In genomic region chr2:45790157-45790723, GRCh38 we compare ENCODE assay signal across 22 cellular contexts.
DNase-seq lines count a peak whose midpoint lies in the region; ATAC-seq, FAIRE-seq and TF ChIP-seq lines count a peak whose summit lies in the region.
"Had no signal": no experiment of that assay in that cellular context is flagged by ENCODE, and none has a peak within 500 bp of the region (broad histone marks: within the 10 kb centered on the region; RNA-seq: fewer than 3 reads in every experiment).

No MANE protein-coding gene starts in this region.

- no peak for DNase-seq in HepG2 (ENCODE audit: low spot score)
- DNase-seq in right atrium auricular region (ENCODE audit: low spot score), result no peak
- DNase-seq in endodermal cell, result no peak
- DNase-seq in GM19238 (ENCODE audit: insufficient read length, low spot score), result no peak
- DNase-seq in foreskin keratinocyte, result no peak
- DNase-seq: C1 segment of cervical spinal cord, DND-41, GDM1, GM23248, KG1, NCI-H1048, NCI-H146, NCI-H2081, NCI-H748 treated with DMSO at 0.1 percent for 48 hours, PC-3 had no signal

- H3K4me3 ChIP-seq in liver (ENCODE audit: low read depth in 1 of 3, low read length in 3 of 3), result no peak overlapping the region
- H3K4me3 ChIP-seq in HepG2 (replicated peaks in 1 of 3; ENCODE audit: insufficient read depth in 1 of 3, low read depth in 2 of 3, low read length in 3 of 3), result no peak overlapping the region
- no peak overlapping the region for H3K4me3 ChIP-seq in right atrium auricular region
- no peak overlapping the region for H3K4me3 ChIP-seq in endodermal cell (ENCODE audit: low read length)
- H3K4me3 ChIP-seq: GM12878, GM23248 had no signal

- H3K79me2 ChIP-seq in HepG2 (ENCODE audit: insufficient read depth, low read length), result no peaks in the 10 kb centered on the region

- CTCF ChIA-PET in HepG2 (lab: Yijun Ruan, JAX; ENCODE audit: low intra/inter-chr PET ratio, low total read pairs), result no interaction called here

- POLR2A ChIA-PET in HepG2 (lab: Yijun Ruan, JAX), result interaction anchor here (0.6 kb wide), 1 partner anchor 80 kb away, joined by 3 read pairs; no protein-coding TSS in a partner anchor

- no peak overlapping the region for H3K4me3 Mint-ChIP-seq in nephron
- no peak overlapping the region for H3K4me3 Mint-ChIP-seq in endodermal cell

- no peak overlapping the region for H2AFZ ChIP-seq in HepG2 (ENCODE audit: low read length)
- H2AFZ ChIP-seq: GM23248 had no signal

- no peaks in the 10 kb centered on the region for H3K36me3 ChIP-seq in liver (ENCODE audit: control insufficient read depth in 4 of 4, insufficient read depth in 3 of 4, low read depth in 1 of 4, low read length in 3 of 4)
- no peaks in the 10 kb centered on the region for H3K36me3 ChIP-seq in HepG2 (replicated peaks in 1 of 2; ENCODE audit: control insufficient read depth in 1 of 2, insufficient read depth in 2 of 2, low read length in 2 of 2)
- no peaks in the 10 kb centered on the region for H3K36me3 ChIP-seq in right atrium auricular region
- H3K36me3 ChIP-seq in endodermal cell (ENCODE audit: control insufficient read depth, insufficient read depth, low read length), result no peaks in the 10 kb centered on the region

- H4K20me1 ChIP-seq in HepG2 (ENCODE audit: insufficient read depth, low read length), result no peaks in the 10 kb centered on the region

- H3K4me1 Mint-ChIP-seq in nephron, result peaks cover 22% of the 10 kb centered on the region
- H3K4me1 Mint-ChIP-seq in endodermal cell, result no peaks in the 10 kb centered on the region

- no peak for TF ChIP-seq POLR2A in HepG2 (IDR thresholded peaks at IDR 0.05; ENCODE audit: insufficient read depth in 1 of 2, low read depth in 2 of 2, low read length in 2 of 2)

- no peak for TF ChIP-seq EP300 in HepG2 (IDR thresholded peaks at IDR 0.05; ENCODE audit: low read depth in 2 of 2, low read length in 2 of 2)
- no peak for TF ChIP-seq EP300 in HepG2 (CRISPR knock-in tag; IDR thresholded peaks at IDR 0.05; ENCODE audit: borderline replicate concordance)

- H3K36me3 Mint-ChIP-seq in nephron (ENCODE audit: low read depth), result no peaks in the 10 kb centered on the region
- no peaks in the 10 kb centered on the region for H3K36me3 Mint-ChIP-seq in endodermal cell (ENCODE audit: low read depth)

- TF ChIP-seq CTCF in liver (IDR thresholded peaks at IDR 0.05; ENCODE audit: low read depth, low read length, missing input control) (no peak), HepG2 (CRISPR knock-in tag; IDR thresholded peaks at IDR 0.05) (no peak), right atrium auricular region (IDR thresholded peaks at IDR 0.05) (no peak), nephron (IDR thresholded peaks at IDR 0.05; ENCODE audit: unreplicated experiment in 3 of 3) (no peak), endodermal cell (conservative IDR thresholded peaks at IDR 0.05) (no peak), foreskin keratinocyte (conservative IDR thresholded peaks at IDR 0.05) (no peak)

- H3K9me3 ChIP-seq in liver (ENCODE audit: control insufficient read depth in 4 of 4, low read length in 3 of 4) (no peaks in the 10 kb centered on the region), HepG2 (ENCODE audit: low read length) (no peaks in the 10 kb centered on the region), right atrium auricular region (no peaks in the 10 kb centered on the region), endodermal cell (ENCODE audit: control insufficient read depth, low read length) (no peaks in the 10 kb centered on the region)

- H3K27me3 ChIP-seq in liver (ENCODE audit: control insufficient read depth in 4 of 4, insufficient read depth in 4 of 4, low read length in 3 of 4), result no peaks in the 10 kb centered on the region
- no peaks in the 10 kb centered on the region; a peak in 1 of 5 replicates for H3K27me3 ChIP-seq in HepG2 (ENCODE audit: control insufficient read depth in 1 of 2, insufficient read depth in 2 of 2, low read length in 2 of 2)
- H3K27me3 ChIP-seq in right atrium auricular region, result no peaks in the 10 kb centered on the region
- H3K27me3 ChIP-seq in endodermal cell (ENCODE audit: control insufficient read depth, insufficient read depth, low read length, poor library complexity, severe bottlenecking), result no peaks in the 10 kb centered on the region
- peaks cover 11% of the 10 kb centered on the region for H3K27me3 ChIP-seq in foreskin keratinocyte

- BruUV-seq in HepG2 (replicated peaks; lab: Mats Ljungman, UMichigan), result no TSS peak

- in situ Hi-C loops in HepG2 (cut with HindIII; ENCODE audit: extremely low pct_ligation_motif_present, low pct_unique_long_range_greater_than_20kb), result no loop called here

- no peak overlapping the region for H3K9ac ChIP-seq in liver (ENCODE audit: low read depth in 1 of 2, low read length in 2 of 2)
- no peak overlapping the region for H3K9ac ChIP-seq in HepG2 (ENCODE audit: insufficient read depth, low read depth, low read length)
- H3K9ac ChIP-seq in endodermal cell (ENCODE audit: extremely low read depth, low read length, poor library complexity, severe bottlenecking), result no peak overlapping the region
- H3K9ac ChIP-seq: GM23248 had no signal

- H3K9me3 Mint-ChIP-seq in nephron (no peaks in the 10 kb centered on the region), endodermal cell (no peaks in the 10 kb centered on the region)

- no peak for ATAC-seq in HepG2
- ATAC-seq in foreskin keratinocyte, result no peak
- no peak for ATAC-seq in HG03442 (IDR thresholded peaks at IDR 0.05; ENCODE audit: unreplicated experiment)
- ATAC-seq: HCT116, PC-3 had no signal

- H3K4me1 ChIP-seq in liver (ENCODE audit: control insufficient read depth in 4 of 4, insufficient read depth in 4 of 4, low read length in 3 of 4) (no peaks in the 10 kb centered on the region), HepG2 (ENCODE audit: insufficient read depth, low read length) (peaks cover 15% of the 10 kb centered on the region), right atrium auricular region (peaks cover 0 to 55% of the 10 kb centered on the region in 2 donors), endodermal cell (ENCODE audit: control insufficient read depth, insufficient read depth, low read length) (no peaks in the 10 kb centered on the region), foreskin keratinocyte (no peaks in the 10 kb centered on the region)

- H3K27ac Mint-ChIP-seq in nephron (peak overlapping the region in 2 of 3 experiments; percentile 15 to 33), endodermal cell (no peak overlapping the region)

- FAIRE-seq in HepG2 (lab: Jason Lieb, UNC), result no peak
- FAIRE-seq: GM12878, GM18507 had no signal

- H3K27me3 Mint-ChIP-seq in nephron (ENCODE audit: low read depth) (peaks cover 6% of the 10 kb centered on the region), endodermal cell (ENCODE audit: insufficient read depth) (peaks cover 4% of the 10 kb centered on the region)

- H3K27ac ChIP-seq in liver (ENCODE audit: low read depth in 1 of 2, low read length in 2 of 2) (no peak overlapping the region), HepG2 (ENCODE audit: extremely low read length, insufficient read depth, low read length) (no peak overlapping the region), right atrium auricular region (peak overlapping the region; percentile 52 to 58), endodermal cell (ENCODE audit: low read depth, low read length) (no peak overlapping the region), foreskin keratinocyte (no peak overlapping the region)
- H3K27ac ChIP-seq: GM23248, RWPE1 had no signal

- intact Hi-C loops in HepG2 (cut with micrococcal nuclease; ENCODE audit: unreplicated experiment), result no loop called here

- TF ChIP-seq RAD21 in liver (IDR thresholded peaks at IDR 0.05), result peak; percentile 7 to 15
- no peak for TF ChIP-seq RAD21 in HepG2 (CRISPR knock-in tag; IDR thresholded peaks at IDR 0.05)

- WGBS in liver, result 80% methylated on average over 7 of the region's 7 CpGs
- WGBS in HepG2 (ENCODE audit: low lambda C conversion rate), result 51% methylated on average over 7 of the region's 7 CpGs
- 83 to 100% methylated on average over 5 to 7 of the region's 7 CpGs for WGBS in endodermal cell (ENCODE audit: insufficient coverage in 1 of 2, insufficient read length in 1 of 2), 2 experiments

- H3K4me2 ChIP-seq in HepG2 (ENCODE audit: low read depth, low read length), result no peak overlapping the region

TF ChIP-seq in liver, 16 proteins besides CTCF, POLR2A, EP300 and RAD21 (continues in another document):
- TF ChIP-seq NR2F2 (IDR thresholded peaks at IDR 0.05), result peak; percentile 51

TF ChIP-seq in HepG2, 621 proteins besides CTCF, POLR2A, EP300 and RAD21:
- TF ChIP-seq ZNF337 (CRISPR knock-in tag; IDR thresholded peaks at IDR 0.05; ENCODE audit: borderline replicate concordance, low read depth) (no peak), ZNF766 (CRISPR knock-in tag; IDR thresholded peaks at IDR 0.05; ENCODE audit: borderline replicate concordance) (no peak), MAFK (conservative IDR thresholded peaks at IDR 0.05 in 1 of 2, IDR thresholded peaks at IDR 0.05 in 1 of 2; ENCODE audit: low read length in 2 of 2) (0 out of 4 replicates have a peak, but pooled peaks of 1 of the 2 experiments have one; percentile 18), NONO (IDR thresholded peaks at IDR 0.05) (no peak), NONO (CRISPR knock-in tag; conservative IDR thresholded peaks at IDR 0.05) (no peak), TBX3 (IDR thresholded peaks at IDR 0.05; ENCODE audit: borderline replicate concordance) (no peak), MTERF4 (CRISPR knock-in tag; IDR thresholded peaks at IDR 0.05) (no peak)

Comparison
In these comparisons a context has a peak if more than half of its experiments do, and no peak if none do; other contexts are left out.
1. H3K27ac ChIP-seq: peak in right atrium auricular region (2 of 2); none in liver (0 of 2), HepG2 (single experiment), endodermal cell (single experiment) and foreskin keratinocyte (single experiment).